In the genomic region with DNA sequence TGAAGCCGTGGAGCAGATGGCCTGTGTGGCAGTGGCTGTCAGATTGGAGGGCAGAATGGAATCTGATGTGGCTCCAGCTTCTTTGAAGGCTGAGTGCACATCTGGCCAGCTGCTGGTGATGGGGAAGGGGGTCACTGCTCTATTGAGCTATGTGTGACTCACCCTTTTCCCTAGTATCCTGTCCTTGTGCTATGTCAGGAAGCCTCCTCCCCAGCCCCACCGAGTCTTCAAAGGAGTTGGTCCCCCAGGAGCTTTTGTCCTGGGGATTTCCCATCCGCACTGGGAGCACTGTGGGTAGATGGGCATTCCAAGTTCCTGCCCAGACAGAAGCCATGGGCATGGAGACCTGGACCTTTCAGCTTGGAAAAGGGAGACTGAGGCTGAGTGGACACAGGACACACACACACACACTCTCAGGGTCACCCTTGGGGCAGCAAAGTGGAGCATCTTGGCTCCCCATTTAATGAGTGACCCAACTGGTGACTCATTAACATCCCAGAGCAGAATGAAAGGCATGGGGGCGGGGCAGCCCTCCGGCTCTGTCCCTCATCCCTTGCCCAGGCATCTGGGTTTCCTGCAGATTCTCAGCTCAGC, we compare ENCODE assay signal across 8 cellular contexts. TPM values are rescaled to one million over a fixed set of nuclear protein-coding genes. Genes with fewer than 3 reads are reported as not detected.
A peak's percentile ranks its signal among the peaks of the same experiment; 100 is the strongest.
DNase-seq lines count a peak whose midpoint lies in the region; ATAC-seq and TF ChIP-seq lines count a peak whose summit lies in the region.

No MANE protein-coding gene starts in this region.

- H3K4me3 ChIP-seq in gastroesophageal sphincter (peak overlapping the region in 1 of 2 donors; percentile 75), rectal smooth muscle tissue (ENCODE audit: low read length) (peak overlapping the region; percentile 71), OCI-LY7 (ENCODE audit: low read depth, low read length, poor library complexity, severe bottlenecking) (no peak overlapping the region)
- H3K4me3 ChIP-seq in CD8-positive, alpha-beta memory T cell (ENCODE audit: low read length): no peak overlapping the region

- H3K27ac ChIP-seq in gastroesophageal sphincter: peak overlapping the region; percentile 41 to 100 (median 98)
- H3K27ac ChIP-seq in rectal smooth muscle tissue (ENCODE audit: low read depth, low read length): peak overlapping the region; percentile 100
- H3K27ac ChIP-seq in CD8-positive, alpha-beta memory T cell (ENCODE audit: low read depth, low read length): no peak overlapping the region
- no peak overlapping the region for H3K27ac ChIP-seq in OCI-LY7 (ENCODE audit: low read depth, low read length, poor library complexity, severe bottlenecking)

- H3K4me2 ChIP-seq in OCI-LY7 (ENCODE audit: low read length): no peak overlapping the region

- peak overlapping the region in 4 of 8 donors; percentile 55 to 92 (median 84) for H3K27ac Mint-ChIP-seq in CD8-positive, alpha-beta memory T cell

- no peak for TF ChIP-seq POLR2A in gastroesophageal sphincter (IDR thresholded peaks at IDR 0.05)

- H3K4me1 Mint-ChIP-seq in CD8-positive, alpha-beta memory T cell: peaks cover 41 to 61% (median 52%) of the 10 kb centered on the region in 3 donors

- intact Hi-C loops in OCI-LY7 (cut with micrococcal nuclease; ENCODE audit: unreplicated experiment): no loop called here

- H3K4me1 ChIP-seq in gastroesophageal sphincter (peaks cover 3 to 92% (median 34%) of the 10 kb centered on the region in 3 donors), rectal smooth muscle tissue (ENCODE audit: control insufficient read depth, insufficient read depth, low read length) (peaks cover 34% of the 10 kb centered on the region), OCI-LY7 (ENCODE audit: insufficient read depth, low read length, poor library complexity, severe bottlenecking) (no peaks in the 10 kb centered on the region)
- peaks cover 27% of the 10 kb centered on the region for H3K4me1 ChIP-seq in CD8-positive, alpha-beta memory T cell (ENCODE audit: insufficient read depth, low read length)

- POLR2A ChIA-PET in CD8-positive, alpha-beta memory T cell (lab: Charles Lee): interaction anchor here (1.1 kb wide), 1 partner anchor 11 kb away, joined by 4 read pairs; no protein-coding TSS in a partner anchor
- POLR2A ChIA-PET in OCI-LY7 (lab: Charles Lee): no interaction called here

- TF ChIP-seq CTCF in gastroesophageal sphincter (IDR thresholded peaks at IDR 0.05): no peak
- TF ChIP-seq CTCF in OCI-LY7 (conservative IDR thresholded peaks at IDR 0.05; ENCODE audit: low read length): no peak

- ATAC-seq in gastroesophageal sphincter: peak; percentile 44
- ATAC-seq in HG03457 (IDR thresholded peaks at IDR 0.05; ENCODE audit: unreplicated experiment): no peak
- no peak for ATAC-seq in GM21786 (IDR thresholded peaks at IDR 0.05; ENCODE audit: unreplicated experiment)

- peaks cover 0 to 55% of the 10 kb centered on the region in 2 donors for H3K36me3 ChIP-seq in gastroesophageal sphincter
- peaks cover 28% of the 10 kb centered on the region for H3K36me3 ChIP-seq in rectal smooth muscle tissue (ENCODE audit: control insufficient read depth, insufficient read depth, low read length)
- H3K36me3 ChIP-seq in CD8-positive, alpha-beta memory T cell (ENCODE audit: insufficient read depth, low read length): peaks cover 6% of the 10 kb centered on the region
- H3K36me3 ChIP-seq in OCI-LY7 (ENCODE audit: insufficient read depth, low read length): no peaks in the 10 kb centered on the region

- BruUV-seq in OCI-LY7 (replicated peaks; lab: Mats Ljungman, UMichigan): no TSS peak

- H3K27me3 Mint-ChIP-seq in CD8-positive, alpha-beta memory T cell: peaks cover 0 to 4% of the 10 kb centered on the region in 2 donors

- no peak overlapping the region for H3K9ac ChIP-seq in rectal smooth muscle tissue (ENCODE audit: low read length)

- 0% methylated on average over 1 of the region's 5 CpGs; no CpG with 5 or more reads in 1 of the 2 donors for WGBS in gastroesophageal sphincter (ENCODE audit: low coverage in 1 of 2), 2 donors

- no peaks in the 10 kb centered on the region for H3K79me2 ChIP-seq in OCI-LY7 (ENCODE audit: insufficient read depth, low read depth, low read length)

- TF ChIP-seq EP300 in gastroesophageal sphincter (IDR thresholded peaks at IDR 0.05): no peak

- no peaks in the 10 kb centered on the region for H3K9me2 ChIP-seq in OCI-LY7 (ENCODE audit: insufficient read depth, low read length)

- DNase-seq in EL (peak; percentile 92), T1000 (lab: John Stamatoyannopoulos, UW) (peak; percentile 64), OCI-LY7 (ENCODE audit: low spot score) (no peak)
- no peak for DNase-seq in CD8-positive, alpha-beta memory T cell

- no peaks in the 10 kb centered on the region for H3K27me3 ChIP-seq in gastroesophageal sphincter
- no peaks in the 10 kb centered on the region for H3K27me3 ChIP-seq in rectal smooth muscle tissue (ENCODE audit: control insufficient read depth, insufficient read depth, low read length)
- no peaks in the 10 kb centered on the region for H3K27me3 ChIP-seq in CD8-positive, alpha-beta memory T cell (ENCODE audit: insufficient read depth, low read length, poor library complexity, severe bottlenecking)

- H3K9me3 ChIP-seq in gastroesophageal sphincter (no peaks in the 10 kb centered on the region), OCI-LY7 (ENCODE audit: low read length) (no peaks in the 10 kb centered on the region)
- H3K9me3 ChIP-seq in CD8-positive, alpha-beta memory T cell (ENCODE audit: low read length): no peaks in the 10 kb centered on the region

- peaks cover 0 to 40% (median 6%) of the 10 kb centered on the region in 3 donors for H3K36me3 Mint-ChIP-seq in CD8-positive, alpha-beta memory T cell

- CTCF ChIA-PET in CD8-positive, alpha-beta memory T cell (lab: Charles Lee): interaction anchor here (1.1 to 5.5 kb wide), 4 partner anchors 11 to 141 kb away, joined by 3 to 44 read pairs (median 4); no protein-coding TSS in a partner anchor
- CTCF ChIA-PET in OCI-LY7 (lab: Charles Lee; ENCODE audit: unreplicated experiment): no interaction called here

- H2AFZ ChIP-seq in OCI-LY7 (ENCODE audit: low read length): no peak overlapping the region

- H4K20me1 ChIP-seq in OCI-LY7 (ENCODE audit: insufficient read depth, low read length): no peaks in the 10 kb centered on the region

- peak overlapping the region in 2 of 7 donors; percentile 40 to 78 for H3K4me3 Mint-ChIP-seq in CD8-positive, alpha-beta memory T cell

- no peaks in the 10 kb centered on the region for H3K9me3 Mint-ChIP-seq in CD8-positive, alpha-beta memory T cell

RNA-seq across cellular contexts. Expression of gene SERPINH1, which starts 3.3 kb away (rescaled TPM):
- total RNA-seq in gastroesophageal sphincter: 100 to 1,000 TPM; 127 to 284 (median 175) TPM
- 10 to 100 TPM; 20.7 to 21.1 TPM for total RNA-seq in CD8-positive, alpha-beta memory T cell
- 8.4 TPM for polyA plus RNA-seq in CD8-positive, alpha-beta memory T cell
- total RNA-seq in OCI-LY7 (2014; rRNA removed; shearing (Covaris generic)): 0.33 TPM in 1 of 2 replicates, not detected in the other
- not detected in 2 replicates for total RNA-seq in OCI-LY7 (2022)

RNA-seq across cellular contexts. Expression of gene GDPD5, which starts 39.6 kb away (rescaled TPM):
- total RNA-seq in gastroesophageal sphincter (1 to 10 TPM; 3.8 to 9.3 (median 6.4) TPM), OCI-LY7 (2022) (49.9 and 57.3 TPM in 2 replicates)
- total RNA-seq in CD8-positive, alpha-beta memory T cell: 1 to 10 TPM; 8.9 to 9.1 TPM
- polyA plus RNA-seq in CD8-positive, alpha-beta memory T cell: 10.4 TPM
- total RNA-seq in OCI-LY7 (2014; rRNA removed; shearing (Covaris generic)): 13.5 and 14.3 TPM in 2 replicates

Comparison
In these comparisons a context has a peak if more than half of its experiments do, and no peak if none do; other contexts are left out.
1. DNase-seq: peak in EL (single experiment) and T1000 (single experiment); none in CD8-positive, alpha-beta memory T cell (0 of 5) and OCI-LY7 (single experiment).
2. H3K27ac ChIP-seq: peak in gastroesophageal sphincter (4 of 4) and rectal smooth muscle tissue (single experiment); none in CD8-positive, alpha-beta memory T cell (single experiment) and OCI-LY7 (single experiment).
3. RNA of gene SERPINH1, which starts 3.3 kb away (total RNA-seq): 127 to 284 TPM in gastroesophageal sphincter and 20.7 to 21.1 TPM in CD8-positive, alpha-beta memory T cell; 0.33 TPM in OCI-LY7; every median in the first group is over 10 times any median in the second.